ENCODE assay signal across 17 cellular contexts in genomic region chr3:37594873-37595783, GRCh38.
DNase-seq lines count a peak whose midpoint lies in the region; ATAC-seq and TF ChIP-seq lines count a peak whose summit lies in the region.
"Had no signal": no experiment of that assay in that cellular context is flagged by ENCODE, and none has a peak within 500 bp of the region (broad histone marks: within the 10 kb centered on the region; RNA-seq: fewer than 3 reads in every experiment).

No MANE protein-coding gene starts in this region.

- TF ChIP-seq POLR2A in stomach (IDR thresholded peaks at IDR 0.05): no peak

- no peak for TF ChIP-seq EP300 in stomach (IDR thresholded peaks at IDR 0.05)

- no peak for TF ChIP-seq CTCF in stomach (IDR thresholded peaks at IDR 0.05)

- peak; percentile 86 for ATAC-seq in left colon
- ATAC-seq: activated CD8-positive, alpha-beta T cell treated with anti-CD3 and anti-CD28 coated beads, Interleukin-2, amount 10 ng/mL, durations not matched to agents 7 days and 5 days; GM23338; heart right ventricle; right cardiac atrium had no signal

- DNase-seq in DMS53 (lab: John Stamatoyannopoulos, UW) (peak; percentile 69), NCI-H748 (lab: John Stamatoyannopoulos, UW; ENCODE audit: unreplicated experiment) (peak; percentile 66), left colon (no peak), stomach (peak; percentile 57), globus pallidus (ENCODE audit: low spot score) (no peak), NOMO-1 (lab: John Stamatoyannopoulos, UW; ENCODE audit: unreplicated experiment in 2 of 2) (no peak), AG08395 (ENCODE audit: low spot score) (no peak)
- DNase-seq: activated CD8-positive, alpha-beta T cell treated with anti-CD3 and anti-CD28 coated beads, Interleukin-2, amount 10 ng/mL, durations not matched to agents 7 days and 5 days; amniotic stem cell; DND-41; heart right ventricle; KG1; kidney glomerular epithelial cell; NCI-H345; right cardiac atrium had no signal

- no peaks in the 10 kb centered on the region for H3K9me3 ChIP-seq in stomach
- H3K9me3 ChIP-seq: heart right ventricle, tibial nerve had no signal

- no peaks in the 10 kb centered on the region for H3K27me3 ChIP-seq in stomach
- H3K27me3 ChIP-seq: heart right ventricle, tibial nerve had no signal

- peaks cover 33 to 60% (median 55%) of the 10 kb centered on the region in 4 donors for H3K4me1 ChIP-seq in stomach

- no peaks in the 10 kb centered on the region for H3K36me3 ChIP-seq in stomach
- H3K36me3 ChIP-seq: tibial nerve had no signal

- H3K4me3 ChIP-seq in stomach: no peak overlapping the region
- H3K4me3 ChIP-seq: GM23338, heart right ventricle, tibial nerve had no signal

- intact Hi-C loops in left colon (cut with DNase I, micrococcal nuclease) (no loop called here), stomach (cut with DNase I; ENCODE audit: low total_unique reads) (no loop called here)

- H3K27ac ChIP-seq in stomach: peak overlapping the region; percentile 74 to 88 (median 84)
- H3K27ac ChIP-seq: tibial nerve had no signal

- 42 to 60% (median 46%) methylated on average over 8 of the region's 8 CpGs for whole genome bisulfite sequencing in stomach, 5 donors

Comparison
In these comparisons a context has a peak if more than half of its experiments do, and no peak if none do; other contexts are left out.
1. DNase-seq: peak in DMS53 (single experiment), NCI-H748 (single experiment) and stomach (single experiment); none in left colon (0 of 2), globus pallidus (single experiment), NOMO-1 (0 of 2) and AG08395 (single experiment).